8 cellular contexts compared by ENCODE assay signal in the genomic region with DNA sequence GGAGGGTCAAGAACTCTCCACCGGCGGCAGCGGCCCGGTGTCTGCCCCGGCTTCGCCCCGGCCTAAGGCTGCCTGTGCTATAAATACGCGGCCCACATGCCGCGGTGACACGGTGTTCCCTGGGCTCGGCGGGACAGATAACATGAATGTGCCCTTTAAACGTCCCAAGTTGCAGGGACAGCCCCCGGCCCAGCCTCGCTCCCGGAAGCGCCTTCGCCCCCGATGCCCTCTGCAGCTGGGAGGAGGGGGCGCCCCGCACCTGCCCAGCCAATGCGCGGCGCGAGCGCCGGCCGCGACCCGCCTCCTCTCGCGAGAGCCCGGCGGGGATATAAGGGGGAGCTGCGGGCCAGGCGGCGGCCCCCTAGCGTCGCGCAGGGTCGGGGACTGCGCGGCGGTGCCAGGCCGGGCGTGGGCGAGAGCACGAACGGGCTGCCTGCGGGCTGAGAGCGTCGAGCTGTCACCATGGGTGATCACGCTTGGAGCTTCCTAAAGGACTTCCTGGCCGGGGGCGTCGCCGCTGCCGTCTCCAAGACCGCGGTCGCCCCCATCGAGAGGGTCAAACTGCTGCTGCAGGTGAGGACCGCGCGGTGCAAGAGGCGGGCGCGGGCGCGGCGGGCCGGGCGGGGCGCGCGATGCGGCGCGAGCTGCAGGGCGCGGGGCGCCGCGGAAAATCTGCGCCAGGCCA.
DNase-seq lines count a peak whose midpoint lies in the region; ATAC-seq and TF ChIP-seq lines count a peak whose summit lies in the region.

A gene (plus strand): TSS at position 356 of the 685 bp plus-strand sequence. CDS start 107 bp downstream, at position 463.

- H3K4me2 ChIP-seq in parathyroid adenoma (ENCODE audit: low read length): peak within 1 kb of the TSS; percentile 85

- H3K4me1 Mint-ChIP-seq in activated naive CD8-positive, alpha-beta T cell (ENCODE audit: low read depth): peaks cover 18% of the 10 kb centered on the region

- H3K27ac ChIP-seq in parathyroid adenoma: peak within 1 kb of the TSS; percentile 85
- H3K27ac ChIP-seq in tibial artery: peak within 1 kb of the TSS; percentile 86 to 92

- peak within 1 kb of the TSS; percentile 93 for H2AFZ ChIP-seq in parathyroid adenoma

- no peaks in the 10 kb centered on the region for H3K36me3 ChIP-seq in parathyroid adenoma (ENCODE audit: control insufficient read depth, insufficient read depth, low read length)
- H3K36me3 ChIP-seq in tibial artery: peaks cover 0 to 23% (median 17%) of the 10 kb centered on the region in 3 donors

- no peaks in the 10 kb centered on the region for H3K79me2 ChIP-seq in parathyroid adenoma

- H3K4me3 Mint-ChIP-seq in activated naive CD8-positive, alpha-beta T cell: peak within 1 kb of the TSS; percentile 92

- peaks cover 7% of the 10 kb centered on the region for H3K27me3 Mint-ChIP-seq in activated naive CD8-positive, alpha-beta T cell

- DNase-seq in GDM1 (lab: John Stamatoyannopoulos, UW) (peak; percentile 67), SKM-1 (lab: John Stamatoyannopoulos, UW; ENCODE audit: unreplicated experiment) (peak; percentile 62), head of caudate nucleus (peak; percentile 78 to 98 (median 94)), tibial artery (peak; percentile 72 to 91)

- peak within 1 kb of the TSS; percentile 69 for H3K9ac ChIP-seq in parathyroid adenoma

- TF ChIP-seq CTCF in LNCAP (IDR thresholded peaks at IDR 0.05) (peak; percentile 46), parathyroid adenoma (IDR thresholded peaks at IDR 0.05) (peak; percentile 56), tibial artery (IDR thresholded peaks at IDR 0.05) (peak; percentile 53 to 70)

- H3K4me3 ChIP-seq in parathyroid adenoma (ENCODE audit: low read depth, low read length): peak within 1 kb of the TSS; percentile 73
- peak within 1 kb of the TSS; percentile 72 to 79 for H3K4me3 ChIP-seq in tibial artery

- H3K4me1 ChIP-seq in parathyroid adenoma (peaks cover 7% of the 10 kb centered on the region), tibial artery (peaks cover 0 to 38% (median 20%) of the 10 kb centered on the region in 4 donors)

- H3K27me3 ChIP-seq in parathyroid adenoma (ENCODE audit: control insufficient read depth, insufficient read depth, low read length): no peaks in the 10 kb centered on the region
- H3K27me3 ChIP-seq in tibial artery: no peaks in the 10 kb centered on the region

- no peaks in the 10 kb centered on the region for H3K36me3 Mint-ChIP-seq in activated naive CD8-positive, alpha-beta T cell

- intact Hi-C loops in head of caudate nucleus (cut with DNase I): loop anchor here (5.0 kb wide), 1 partner anchor 39 kb away; no protein-coding TSS in a partner anchor
- intact Hi-C loops in tibial artery (cut with DNase I; ENCODE audit: low total_unique reads): loop anchor here (5.0 kb wide), 1 partner anchor 39 kb away; no protein-coding TSS in a partner anchor

- H3K9me3 Mint-ChIP-seq in activated naive CD8-positive, alpha-beta T cell (ENCODE audit: low read depth): no peaks in the 10 kb centered on the region

- ATAC-seq in GM21786 (IDR thresholded peaks at IDR 0.05; ENCODE audit: unreplicated experiment): peak; percentile 93

- peak within 1 kb of the TSS; percentile 42 for H3K27ac Mint-ChIP-seq in activated naive CD8-positive, alpha-beta T cell

- H3K9me3 ChIP-seq in parathyroid adenoma (ENCODE audit: control insufficient read depth, low read length): no peaks in the 10 kb centered on the region
- no peaks in the 10 kb centered on the region for H3K9me3 ChIP-seq in tibial artery

Comparison
In these comparisons a context has a peak if more than half of its experiments do, and no peak if none do; other contexts are left out.
1. Peak in every context shown above with its lines: DNase-seq, ATAC-seq, H3K4me3 ChIP-seq and H3K27ac ChIP-seq.